Comparison of ENCODE assay signal across 23 cellular contexts in genomic region chr12:106290666-106291065, GRCh38.
"Had no signal": no experiment of that assay in that cellular context is flagged by ENCODE, and none has a peak within 500 bp of the region (broad histone marks: within the 10 kb centered on the region; RNA-seq: fewer than 3 reads in every experiment).

No MANE protein-coding gene starts in this region.

- H3K27ac ChIP-seq: ascending aorta, body of pancreas had no signal

- H3K9me3 ChIP-seq: ascending aorta, body of pancreas had no signal

- ATAC-seq: activated naive CD4-positive, alpha-beta T cell treated with anti-CD3 and anti-CD28 coated beads, Interleukin-2, amount 50 U/mL, for 72 hours; activated naive CD8-positive, alpha-beta T cell treated with anti-CD3 and anti-CD28 coated beads, Interleukin-2, amount 50 U/mL, for 24 hours; activated T-cell treated with anti-CD3 and anti-CD28 coated beads, Interleukin-2, amount 50 U/mL, for 4 hours; K562; T-helper 17 cell had no signal

- H3K27me3 ChIP-seq: ascending aorta, body of pancreas had no signal

- DNase-seq: activated CD4-positive, alpha-beta memory T cell treated with anti-CD3 and anti-CD28 coated beads for 36 hours; activated CD4-positive, alpha-beta T cell treated with anti-CD3 and anti-CD28 coated beads, Interleukin-2, amount 10 ng/mL, durations not matched to agents 7 days and 5 days; activated CD4-positive, CD25-positive, alpha-beta regulatory T cell; activated CD8-positive, alpha-beta memory T cell treated with anti-CD3 and anti-CD28 coated beads for 24 hours; activated effector memory CD4-positive, alpha-beta T cell treated with anti-CD3 and anti-CD28 coated beads, Interleukin-2, amount 50 U/mL, for 16 hours; activated naive CD4-positive, alpha-beta T cell treated with Interleukin-2 at 50 U/mL for 16 hours; activated naive CD8-positive, alpha-beta T cell treated with anti-CD3 and anti-CD28 coated beads, Interleukin-2, amount 50 U/mL, for 24 hours; activated T-cell treated with anti-CD3 and anti-CD28 coated beads, Interleukin-2, amount 50 U/mL, for 4 hours; amniotic stem cell; central memory CD4-positive, alpha-beta T cell; Karpas-422; MM.1S; NCI-H1694 treated with DMSO at 0.1 percent for 48 hours; NCI-H2227 treated with DMSO at 0.1 percent for 48 hours; NCI-H446 treated with DMSO at 0.1 percent for 48 hours; NCI-H524 treated with DMSO at 0.1 percent for 48 hours; SHP77 treated with DMSO at 0.1 percent for 48 hours; T-helper 17 cell; T1000 had no signal

- H3K4me3 ChIP-seq: ascending aorta, body of pancreas, K562 had no signal

- H3K36me3 ChIP-seq: ascending aorta had no signal

- H3K4me1 ChIP-seq: ascending aorta, body of pancreas had no signal
